Comparison of ENCODE assay signal across 12 cellular contexts in the genomic region with DNA sequence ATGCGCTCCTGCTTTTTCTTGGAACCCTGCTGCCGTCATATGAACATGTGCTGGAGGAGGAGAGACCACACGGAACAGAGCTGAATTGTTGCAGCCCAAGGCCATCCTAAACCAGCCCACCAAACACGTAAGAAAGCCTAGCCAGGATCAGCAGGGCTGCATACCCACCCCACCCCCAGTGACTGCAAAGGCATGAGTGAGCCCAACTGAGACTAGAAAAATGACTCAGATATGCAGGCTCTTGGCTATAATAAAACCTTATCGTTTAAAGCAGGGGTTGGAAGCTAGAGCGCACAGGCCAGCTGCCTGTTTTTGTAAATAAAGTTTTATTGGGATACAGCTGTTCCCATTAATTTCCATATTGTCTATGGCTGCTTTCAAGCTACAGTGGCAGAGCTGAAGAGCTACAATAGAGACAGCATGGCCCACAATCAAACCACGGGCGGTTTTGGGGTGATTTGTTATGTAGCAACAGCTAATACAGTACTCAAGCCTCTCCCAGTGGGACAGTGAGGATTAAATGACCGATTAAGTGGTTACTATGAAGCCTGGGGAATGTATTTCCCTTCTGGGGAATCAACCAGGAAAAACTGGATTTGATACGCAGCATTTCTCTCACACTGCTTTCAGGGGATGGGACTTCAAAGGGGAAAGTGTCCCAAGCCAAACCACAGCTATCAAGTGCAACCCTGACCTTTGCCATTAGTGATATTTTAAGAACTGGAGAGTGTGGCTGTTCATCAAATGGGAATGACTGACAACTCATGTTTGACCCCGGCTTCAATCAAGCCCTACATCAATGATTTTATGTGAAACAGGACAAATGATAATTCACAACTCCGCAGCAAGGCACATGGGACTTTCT. TPM values are rescaled to one million over a fixed set of nuclear protein-coding genes. Genes with fewer than 3 reads are reported as not detected.
A peak's percentile ranks its signal among the peaks of the same experiment; 100 is the strongest.
DNase-seq lines count a peak whose midpoint lies in the region; ATAC-seq, FAIRE-seq and TF ChIP-seq lines count a peak whose summit lies in the region.
"Had no signal": no experiment of that assay in that cellular context is flagged by ENCODE, and none has a peak within 500 bp of the region (broad histone marks: within the 10 kb centered on the region; RNA-seq: fewer than 3 reads in every experiment).

No MANE protein-coding gene starts in this region.

- no peaks in the 10 kb centered on the region for H3K36me3 ChIP-seq in heart left ventricle
- no peaks in the 10 kb centered on the region for H3K36me3 ChIP-seq in GM12878 (ENCODE audit: control insufficient read depth in 2 of 2, insufficient read depth in 2 of 2, low read length in 1 of 2)
- no peaks in the 10 kb centered on the region for H3K36me3 ChIP-seq in left lung

- H3K27ac ChIP-seq in heart left ventricle = peak overlapping the region in 9 of 12 donors; percentile 11 to 96 (median 50)
- no peak overlapping the region for H3K27ac ChIP-seq in GM12878 (ENCODE audit: control insufficient read depth, insufficient read depth)
- peak overlapping the region; percentile 25 to 30 for H3K27ac ChIP-seq in left lung

- H4K20me1 ChIP-seq in GM12878 (ENCODE audit: control insufficient read depth, insufficient read depth) = no peaks in the 10 kb centered on the region

- TF ChIP-seq RAD21 in GM12878 (IDR thresholded peaks at IDR 0.05; ENCODE audit: insufficient read depth, low read depth, low read length) = no peak

- ATAC-seq in heart left ventricle = no peak
- ATAC-seq in Right ventricle myocardium inferior = no peak
- no peak for ATAC-seq in GM12878
- ATAC-seq in left lung = no peak
- ATAC-seq in stimulated activated naive B cell treated with anti-CD40 and anti-IgM and Interleukin-4, amounts not matched to agents 10 μg/mL and 1 μg/mL and 100 μg/mL, for 72 hours (replicated peaks) = no peak
- ATAC-seq in HG02884 (IDR thresholded peaks at IDR 0.05; ENCODE audit: unreplicated experiment) = no peak

- intact Hi-C loops in heart left ventricle (cut with DNase I) = loop anchor here in 3 of 10 donors (5.0 to 10.0 kb wide), 3 partner anchors 35 to 78 kb away; no protein-coding TSS in a partner anchor
- intact Hi-C loops in Right ventricle myocardium inferior (cut with DNase I) = no loop called here
- intact Hi-C loops in GM12878 (cut with micrococcal nuclease; ENCODE audit: unreplicated experiment) = loop anchor here (10.0 kb wide), 2 partner anchors 318 to 598 kb away; a partner anchor contains a TSS
- intact Hi-C loops in left lung (cut with DNase I) = no loop called here

- 66 to 79% (median 75%) methylated on average over 12 of the region's 12 CpGs for WGBS in heart left ventricle, 4 donors
- WGBS in GM12878 (ENCODE audit: insufficient coverage, insufficient replicate concordance, low lambda C conversion rate, missing lambda C conversion rate) = 57% methylated on average over 12 of the region's 12 CpGs

- H3K27me3 Mint-ChIP-seq in type B pancreatic cell = peaks cover 3% of the 10 kb centered on the region
- H3K27me3 Mint-ChIP-seq in stimulated activated naive B cell treated with anti-CD40 and anti-IgM and Interleukin-4, amounts not matched to agents 10 μg/mL and 1 μg/mL and 100 μg/mL, for 72 hours = peaks cover 43% of the 10 kb centered on the region in 2 donors

- peaks cover 69% of the 10 kb centered on the region for H3K4me1 Mint-ChIP-seq in type B pancreatic cell (ENCODE audit: unreplicated experiment)
- peaks cover 38 to 55% of the 10 kb centered on the region in 2 donors for H3K4me1 Mint-ChIP-seq in stimulated activated naive B cell treated with anti-CD40 and anti-IgM and Interleukin-4, amounts not matched to agents 10 μg/mL and 1 μg/mL and 100 μg/mL, for 72 hours

- H3K4me3 ChIP-seq in heart left ventricle (no peak overlapping the region), GM12878 (no peak overlapping the region), left lung (no peak overlapping the region)

- SMC1A ChIA-PET in GM12878 (lab: Charles Lee; ENCODE audit: uncharacterized antibody, unreplicated experiment) = interaction anchor here (0.6 to 4.9 kb wide), 21 partner anchors 10 to 160 kb away, joined by 3 to 39 read pairs (median 4); no protein-coding TSS in a partner anchor

- H3K79me2 ChIP-seq in GM12878 (ENCODE audit: control insufficient read depth, insufficient read depth, low read length) = no peaks in the 10 kb centered on the region

- no peaks in the 10 kb centered on the region for H3K9me3 ChIP-seq in heart left ventricle
- H3K9me3 ChIP-seq in GM12878 (replicated peaks; ENCODE audit: control insufficient read depth, insufficient read depth, low read length) = no peaks in the 10 kb centered on the region
- no peaks in the 10 kb centered on the region for H3K9me3 ChIP-seq in left lung

- DNase-seq in heart left ventricle = no peak
- DNase-seq in Right ventricle myocardium inferior (ENCODE audit: missing footprints) = no peak
- DNase-seq in GM12878 (ENCODE audit: low read depth, low spot score) = no peak
- peak in 1 of 2 donors; percentile 29 for DNase-seq in left lung
- no peak for DNase-seq in type B pancreatic cell (ENCODE audit: extremely low spot score, unreplicated experiment)
- no peak for DNase-seq in NOMO-1 treated with dmso at 0.1 percent for 144 hours (lab: John Stamatoyannopoulos, UW; ENCODE audit: unreplicated experiment)
- no peak for DNase-seq in stimulated activated naive B cell treated with anti-CD40 and anti-IgM and Interleukin-4, amounts not matched to agents 10 μg/mL and 1 μg/mL and 100 μg/mL, for 72 hours
- DNase-seq: retina; stimulated activated naive CD4-positive, alpha-beta T cell treated with Interleukin-2 at 50 U/mL for 16 hours had no signal

- TF ChIP-seq EP300 in GM12878 (IDR thresholded peaks at IDR 0.05; ENCODE audit: borderline replicate concordance in 1 of 2, control insufficient read depth in 1 of 2, low read depth in 2 of 2, low read length in 2 of 2) = no peak

- TF ChIP-seq POLR2A in heart left ventricle (IDR thresholded peaks at IDR 0.05) (no peak), GM12878 (IDR thresholded peaks at IDR 0.05; ENCODE audit: low read depth, low read length) (no peak)

- POLR2A ChIA-PET in GM12878 (lab: Charles Lee) = interaction anchor here (0.7 to 1.8 kb wide), 4 partner anchors 76 to 945 kb away, joined by 3 to 7 read pairs (median 4); no protein-coding TSS in a partner anchor

- FAIRE-seq in GM12878 (lab: Jason Lieb, UNC) = no peak
- FAIRE-seq: colon, GM12891 had no signal

- H3K4me1 ChIP-seq in heart left ventricle = peaks cover 7 to 100% (median 70%) of the 10 kb centered on the region in 12 donors
- H3K4me1 ChIP-seq in GM12878 (ENCODE audit: control insufficient read depth, insufficient read depth, low read length) = peaks cover 50% of the 10 kb centered on the region
- H3K4me1 ChIP-seq in left lung = peaks cover 27 to 86% of the 10 kb centered on the region in 2 donors

- H2AFZ ChIP-seq in GM12878 (ENCODE audit: control insufficient read depth, low read depth, low read length) = no peak overlapping the region

- RAD21 ChIA-PET in GM12878 (lab: Charles Lee; ENCODE audit: unreplicated experiment) = interaction anchor here (0.8 to 3.3 kb wide), 13 partner anchors 9 to 160 kb away, joined by 3 to 23 read pairs (median 4); no protein-coding TSS in a partner anchor

- in situ Hi-C loops in GM12878 (cut with MboI) = no loop called here

- TF ChIP-seq CTCF in heart left ventricle (IDR thresholded peaks at IDR 0.05) (no peak), GM12878 (IDR thresholded peaks at IDR 0.05 in 2 of 3, conservative IDR thresholded peaks at IDR 0.05 in 1 of 3; ENCODE audit: control insufficient read depth in 2 of 3, extremely low read depth in 1 of 3, insufficient read depth in 1 of 3, low read depth in 3 of 3, low read length in 3 of 3) (no peak), left lung (IDR thresholded peaks at IDR 0.05) (no peak), type B pancreatic cell (conservative IDR thresholded peaks at IDR 0.05) (no peak)

- no peak overlapping the region for H3K4me2 ChIP-seq in GM12878 (ENCODE audit: control insufficient read depth, insufficient read depth)

- no peak overlapping the region for H3K9ac ChIP-seq in GM12878 (ENCODE audit: control insufficient read depth, insufficient read depth, low read length)

- no peaks in the 10 kb centered on the region for H3K9me3 Mint-ChIP-seq in type B pancreatic cell
- no peaks in the 10 kb centered on the region for H3K9me3 Mint-ChIP-seq in stimulated activated naive B cell treated with anti-CD40 and anti-IgM and Interleukin-4, amounts not matched to agents 10 μg/mL and 1 μg/mL and 100 μg/mL, for 72 hours

- H3K27me3 ChIP-seq in heart left ventricle (peaks cover 0 to 6% (median 0%) of the 10 kb centered on the region in 9 donors), GM12878 (replicated peaks in 1 of 2; ENCODE audit: control insufficient read depth in 2 of 2, insufficient read depth in 2 of 2, low read length in 1 of 2) (peaks cover 0 to 9% of the 10 kb centered on the region in 2 experiments; a peak in 2 of 4 replicates), left lung (peaks cover 0 to 16% of the 10 kb centered on the region in 2 donors)

- no TSS peak for BruUV-seq in GM12878 (replicated peaks; lab: Mats Ljungman, UMichigan)

- H3K4me3 Mint-ChIP-seq in type B pancreatic cell = peak overlapping the region; percentile 4
- no peak overlapping the region for H3K4me3 Mint-ChIP-seq in stimulated activated naive B cell treated with anti-CD40 and anti-IgM and Interleukin-4, amounts not matched to agents 10 μg/mL and 1 μg/mL and 100 μg/mL, for 72 hours

- CTCF ChIA-PET in GM12878 (lab: Yijun Ruan, JAX) = interaction anchor here (0.8 to 3.7 kb wide), 11 partner anchors 24 to 150 kb away, joined by 3 to 25 read pairs (median 4); no protein-coding TSS in a partner anchor

- no peak overlapping the region for H3K27ac Mint-ChIP-seq in type B pancreatic cell
- no peak overlapping the region for H3K27ac Mint-ChIP-seq in stimulated activated naive B cell treated with anti-CD40 and anti-IgM and Interleukin-4, amounts not matched to agents 10 μg/mL and 1 μg/mL and 100 μg/mL, for 72 hours

- H3K36me3 Mint-ChIP-seq in type B pancreatic cell = peaks cover 5% of the 10 kb centered on the region
- peaks cover 4 to 7% of the 10 kb centered on the region in 2 donors for H3K36me3 Mint-ChIP-seq in stimulated activated naive B cell treated with anti-CD40 and anti-IgM and Interleukin-4, amounts not matched to agents 10 μg/mL and 1 μg/mL and 100 μg/mL, for 72 hours

RNA-seq across cellular contexts. Expression of a gene that starts 6.3 kb away (rescaled TPM):
- total RNA-seq in heart left ventricle = 10 to 100 TPM; 10.7 to 31.4 (median 21.4) TPM
- polyA plus RNA-seq in heart left ventricle = 10 to 100 TPM in 1 of 2 donors, 1 to 10 TPM in 1; 7.8 to 23.2 TPM
- total RNA-seq in Right ventricle myocardium inferior = 14.7 TPM
- 11.5 and 13.9 TPM in 2 replicates for total RNA-seq in GM12878 (2013; cell fraction: nucleolus; rRNA removed)
- total RNA-seq in GM12878 (2014; rRNA removed) = 3.2 TPM in 2 replicates
- 1.4 and 1.7 TPM in 2 replicates for total RNA-seq in GM12878 (2014; rRNA removed; fragmentation: Illumina TruSeq; extraction: Trizol)
- 6.2 and 7.6 TPM in 2 replicates for total RNA-seq in GM12878 (2021)
- 1.2 TPM for polyA plus RNA-seq in GM12878 (2011; ENCODE audit: low read depth)
- polyA plus RNA-seq in GM12878 (2011; rRNA removed) = 0.39 and 0.91 TPM in 2 replicates
- polyA plus RNA-seq in GM12878 (2011; cell fraction: cytosol; rRNA removed) = 1.0 and 1.1 TPM in 2 replicates
- polyA plus RNA-seq in GM12878 (2011; cell fraction: nucleus; rRNA removed) = 1.3 TPM in 2 replicates
- polyA plus RNA-seq in GM12878 (2012) = 2.2 and 3.2 TPM in 2 replicates
- 1.6 and 2.4 TPM in 2 replicates for polyA plus RNA-seq in GM12878 (2014; fragmentation: Illumina TruSeq; extraction: Trizol)
- polyA plus RNA-seq in GM12878 (2014; fragmentation: Nextera tagmentation; extraction: Ambion mirVana) = under 1 TPM; 0.56 to 0.69 TPM
- 3.7 and 5.3 TPM in 2 replicates for polyA plus RNA-seq in GM12878 (2014; rRNA removed)
- polyA plus RNA-seq in GM12878 (2016; fragmentation: Nextera tagmentation; extraction: Ambion mirVana) = under 1 TPM; 0.29 to 0.90 TPM
- polyA minus RNA-seq in GM12878 (2011; rRNA and poly(A)+ RNA removed) = 0.95 and 1.8 TPM in 2 replicates
- 0.73 and 1.3 TPM in 2 replicates for polyA minus RNA-seq in GM12878 (2011; cell fraction: cytosol; rRNA and poly(A)+ RNA removed)
- polyA minus RNA-seq in GM12878 (2011; cell fraction: nucleus; rRNA and poly(A)+ RNA removed) = 0.73 and 2.0 TPM in 2 replicates
- total RNA-seq in left lung = 10 to 100 TPM; 26.7 to 26.8 TPM
- 14.4 and 20.0 TPM in 2 replicates for total RNA-seq in type B pancreatic cell (ENCODE audit: low replicate concordance)
